In the genomic region with DNA sequence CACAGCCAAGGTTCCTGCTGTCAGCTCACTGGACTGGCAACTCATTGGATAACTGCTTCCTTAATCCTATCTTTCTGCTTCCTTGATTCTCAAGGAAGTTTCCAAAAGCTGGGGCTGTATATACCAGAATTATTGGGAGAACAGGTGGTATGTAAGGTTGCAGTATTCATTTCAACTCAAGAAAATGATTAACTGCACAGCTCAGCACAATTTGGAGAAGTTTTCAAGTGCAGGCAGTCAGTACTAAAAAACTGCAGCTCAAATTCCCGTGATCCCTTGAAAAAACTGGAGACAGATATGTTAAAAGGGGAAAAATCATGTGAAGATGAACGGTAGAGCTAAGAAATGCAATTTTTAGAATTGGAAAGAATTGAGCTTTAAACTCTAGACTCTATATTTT, we compare ENCODE assay signal across 2 cellular contexts.
TF ChIP-seq lines count a peak whose summit lies in the region.

No MANE protein-coding gene starts in this region.

TF ChIP-seq in A549, 52 proteins besides CTCF, POLR2A, EP300 and RAD21:
- TF ChIP-seq MYC (IDR thresholded peaks at IDR 0.05; ENCODE audit: borderline replicate concordance, low read length): no peak
- peak; percentile 50 for TF ChIP-seq MAFK (IDR thresholded peaks at IDR 0.05; ENCODE audit: partially characterized antibody)
TF ChIP-seq in A549: peak in this region for 1.

TF ChIP-seq in IMR-90, 13 proteins besides CTCF, POLR2A, EP300 and RAD21:
- TF ChIP-seq MAFK (IDR thresholded peaks at IDR 0.05; ENCODE audit: low read depth, low read length) (peak; percentile 42; the same call in 1 of the 2 replicates), NFE2L2 (IDR thresholded peaks at IDR 0.05; ENCODE audit: low read depth, low read length) (no peak), BHLHE40 (IDR thresholded peaks at IDR 0.05; ENCODE audit: low read depth, low read length) (no peak), USF2 (IDR thresholded peaks at IDR 0.05; ENCODE audit: low read depth, low read length) (no peak), MXI1 (IDR thresholded peaks at IDR 0.05; ENCODE audit: borderline replicate concordance, low read depth, low read length) (no peak), RCOR1 (IDR thresholded peaks at IDR 0.05; ENCODE audit: insufficient replicate concordance, low read length) (no peak), RFX5 (IDR thresholded peaks at IDR 0.05; ENCODE audit: low read depth, low read length) (no peak), MAZ (IDR thresholded peaks at IDR 0.05; ENCODE audit: borderline replicate concordance, low read depth, low read length) (no peak), SMC3 (IDR thresholded peaks at IDR 0.05; ENCODE audit: low read depth, low read length) (no peak)
TF ChIP-seq in IMR-90: peak in this region for 1.
